Comparison of ENCODE assay signal across 1 cellular context in genomic region chr16:75148311-75149195, GRCh38.
TF ChIP-seq lines count a peak whose summit lies in the region.

Gene ZFP1, plus strand, starts transcription at chr16:75148524. Its CDS starts 4,428 bp downstream, at chr16:75152952.

TF ChIP-seq in HEK293, 187 proteins besides CTCF, POLR2A, EP300 and RAD21 (continued from another document and continues in another):
- TF ChIP-seq, protein P1, sequence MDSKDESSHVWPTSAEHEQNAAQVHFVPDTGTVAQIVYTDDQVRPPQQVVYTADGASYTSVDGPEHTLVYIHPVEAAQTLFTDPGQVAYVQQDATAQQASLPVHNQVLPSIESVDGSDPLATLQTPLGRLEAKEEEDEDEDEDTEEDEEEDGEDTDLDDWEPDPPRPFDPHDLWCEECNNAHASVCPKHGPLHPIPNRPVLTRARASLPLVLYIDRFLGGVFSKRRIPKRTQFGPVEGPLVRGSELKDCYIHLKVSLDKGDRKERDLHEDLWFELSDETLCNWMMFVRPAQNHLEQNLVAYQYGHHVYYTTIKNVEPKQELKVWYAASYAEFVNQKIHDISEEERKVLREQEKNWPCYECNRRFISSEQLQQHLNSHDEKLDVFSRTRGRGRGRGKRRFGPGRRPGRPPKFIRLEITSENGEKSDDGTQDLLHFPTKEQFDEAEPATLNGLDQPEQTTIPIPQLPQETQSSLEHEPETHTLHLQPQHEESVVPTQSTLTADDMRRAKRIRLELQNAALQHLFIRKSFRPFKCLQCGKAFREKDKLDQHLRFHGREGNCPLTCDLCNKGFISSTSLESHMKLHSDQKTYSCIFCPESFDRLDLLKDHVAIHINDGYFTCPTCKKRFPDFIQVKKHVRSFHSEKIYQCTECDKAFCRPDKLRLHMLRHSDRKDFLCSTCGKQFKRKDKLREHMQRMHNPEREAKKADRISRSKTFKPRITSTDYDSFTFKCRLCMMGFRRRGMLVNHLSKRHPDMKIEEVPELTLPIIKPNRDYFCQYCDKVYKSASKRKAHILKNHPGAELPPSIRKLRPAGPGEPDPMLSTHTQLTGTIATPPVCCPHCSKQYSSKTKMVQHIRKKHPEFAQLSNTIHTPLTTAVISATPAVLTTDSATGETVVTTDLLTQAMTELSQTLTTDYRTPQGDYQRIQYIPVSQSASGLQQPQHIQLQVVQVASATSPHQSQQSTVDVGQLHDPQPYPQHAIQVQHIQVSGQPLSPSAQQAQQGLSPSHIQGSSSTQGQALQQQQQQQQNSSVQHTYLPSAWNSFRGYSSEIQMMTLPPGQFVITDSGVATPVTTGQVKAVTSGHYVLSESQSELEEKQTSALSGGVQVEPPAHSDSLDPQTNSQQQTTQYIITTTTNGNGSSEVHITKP (tag by site-specific recombination; IDR thresholded peaks at IDR 0.05): peak; percentile 63
- TF ChIP-seq SP3 (tag by site-specific recombination; IDR thresholded peaks at IDR 0.05) (peak; percentile 63), ZNF843 (tag by site-specific recombination; IDR thresholded peaks at IDR 0.05) (peak; percentile 83), ZNF791 (tag by site-specific recombination; IDR thresholded peaks at IDR 0.05) (no peak), ZNF624 (tag by site-specific recombination; IDR thresholded peaks at IDR 0.05) (no peak), SP2 (tag by site-specific recombination; IDR thresholded peaks at IDR 0.05) (peak; percentile 46), ZNF561 (tag by site-specific recombination; IDR thresholded peaks at IDR 0.05; ENCODE audit: borderline replicate concordance) (peak; percentile 99), ZNF423 (tag by site-specific recombination; IDR thresholded peaks at IDR 0.05) (0 out of 2 replicates have a peak, but pooled peaks have one; percentile 23), ZSCAN16 (tag by site-specific recombination; IDR thresholded peaks at IDR 0.05) (peak; percentile 59; the same call in 1 of the 2 replicates), KLF1 (tag by site-specific recombination; IDR thresholded peaks at IDR 0.05) (peak; percentile 86), HOXD13 (CRISPR knock-in tag; IDR thresholded peaks at IDR 0.05; ENCODE audit: borderline replicate concordance) (no peak), PRDM1 (tag by site-specific recombination; IDR thresholded peaks at IDR 0.05) (no peak), ZNF76 (tag by site-specific recombination; IDR thresholded peaks at IDR 0.05; ENCODE audit: borderline replicate concordance, low read depth) (peak; percentile 95), PATZ1 (tag by site-specific recombination; IDR thresholded peaks at IDR 0.05) (peak; percentile 95), ZNF549 (tag by site-specific recombination; IDR thresholded peaks at IDR 0.05) (no peak), ZBTB17 (tag by site-specific recombination; IDR thresholded peaks at IDR 0.05) (peak; percentile 65), ZNF692 (tag by site-specific recombination; IDR thresholded peaks at IDR 0.05) (peak; percentile 81), ZNF335 (tag by site-specific recombination; conservative IDR thresholded peaks at IDR 0.05) (peak; percentile 90), ZNF19 (tag by site-specific recombination; IDR thresholded peaks at IDR 0.05; ENCODE audit: low read depth) (no peak), ZNF394 (tag by site-specific recombination; IDR thresholded peaks at IDR 0.05; ENCODE audit: borderline replicate concordance) (peak; percentile 33; the same call in 1 of the 2 replicates), KLF16 (tag by site-specific recombination; IDR thresholded peaks at IDR 0.05) (peak; percentile 80), ZBTB8A (tag by site-specific recombination; IDR thresholded peaks at IDR 0.05) (peak; percentile 97), SP7 (tag by site-specific recombination; IDR thresholded peaks at IDR 0.05) (peak; percentile 86), SCRT2 (tag by site-specific recombination; IDR thresholded peaks at IDR 0.05) (0 out of 2 replicates have a peak, but pooled peaks have one; percentile 19), ZNF639 (tag by site-specific recombination; IDR thresholded peaks at IDR 0.05) (0 out of 2 replicates have a peak, but pooled peaks have one; percentile 53), ZNF26 (tag by site-specific recombination; IDR thresholded peaks at IDR 0.05) (no peak), WT1 (tag by site-specific recombination; IDR thresholded peaks at IDR 0.05) (peak; percentile 54; the same call in 1 of the 2 replicates), GLIS2 (tag by site-specific recombination; IDR thresholded peaks at IDR 0.05) (peak; percentile 80), ZNF140 (tag by site-specific recombination; IDR thresholded peaks at IDR 0.05) (no peak), ZNF677 (tag by site-specific recombination; IDR thresholded peaks at IDR 0.05) (no peak), ZBTB48 (tag by site-specific recombination; IDR thresholded peaks at IDR 0.05) (peak; percentile 100), ZNF2 (tag by site-specific recombination; IDR thresholded peaks at IDR 0.05) (peak; percentile 83)
- TF ChIP-seq, protein P2, sequence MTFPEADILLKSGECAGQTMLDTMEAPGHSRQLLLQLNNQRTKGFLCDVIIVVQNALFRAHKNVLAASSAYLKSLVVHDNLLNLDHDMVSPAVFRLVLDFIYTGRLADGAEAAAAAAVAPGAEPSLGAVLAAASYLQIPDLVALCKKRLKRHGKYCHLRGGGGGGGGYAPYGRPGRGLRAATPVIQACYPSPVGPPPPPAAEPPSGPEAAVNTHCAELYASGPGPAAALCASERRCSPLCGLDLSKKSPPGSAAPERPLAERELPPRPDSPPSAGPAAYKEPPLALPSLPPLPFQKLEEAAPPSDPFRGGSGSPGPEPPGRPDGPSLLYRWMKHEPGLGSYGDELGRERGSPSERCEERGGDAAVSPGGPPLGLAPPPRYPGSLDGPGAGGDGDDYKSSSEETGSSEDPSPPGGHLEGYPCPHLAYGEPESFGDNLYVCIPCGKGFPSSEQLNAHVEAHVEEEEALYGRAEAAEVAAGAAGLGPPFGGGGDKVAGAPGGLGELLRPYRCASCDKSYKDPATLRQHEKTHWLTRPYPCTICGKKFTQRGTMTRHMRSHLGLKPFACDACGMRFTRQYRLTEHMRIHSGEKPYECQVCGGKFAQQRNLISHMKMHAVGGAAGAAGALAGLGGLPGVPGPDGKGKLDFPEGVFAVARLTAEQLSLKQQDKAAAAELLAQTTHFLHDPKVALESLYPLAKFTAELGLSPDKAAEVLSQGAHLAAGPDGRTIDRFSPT (tag by site-specific recombination; IDR thresholded peaks at IDR 0.05): peak; percentile 94
- TF ChIP-seq, protein P3, sequence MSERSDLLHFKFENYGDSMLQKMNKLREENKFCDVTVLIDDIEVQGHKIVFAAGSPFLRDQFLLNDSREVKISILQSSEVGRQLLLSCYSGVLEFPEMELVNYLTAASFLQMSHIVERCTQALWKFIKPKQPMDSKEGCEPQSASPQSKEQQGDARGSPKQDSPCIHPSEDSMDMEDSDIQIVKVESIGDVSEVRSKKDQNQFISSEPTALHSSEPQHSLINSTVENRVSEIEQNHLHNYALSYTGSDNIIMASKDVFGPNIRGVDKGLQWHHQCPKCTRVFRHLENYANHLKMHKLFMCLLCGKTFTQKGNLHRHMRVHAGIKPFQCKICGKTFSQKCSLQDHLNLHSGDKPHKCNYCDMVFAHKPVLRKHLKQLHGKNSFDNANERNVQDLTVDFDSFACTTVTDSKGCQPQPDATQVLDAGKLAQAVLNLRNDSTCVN (tag by site-specific recombination; optimal IDR thresholded peaks at IDR 0.05): peak; percentile 98
- TF ChIP-seq, protein P4, sequence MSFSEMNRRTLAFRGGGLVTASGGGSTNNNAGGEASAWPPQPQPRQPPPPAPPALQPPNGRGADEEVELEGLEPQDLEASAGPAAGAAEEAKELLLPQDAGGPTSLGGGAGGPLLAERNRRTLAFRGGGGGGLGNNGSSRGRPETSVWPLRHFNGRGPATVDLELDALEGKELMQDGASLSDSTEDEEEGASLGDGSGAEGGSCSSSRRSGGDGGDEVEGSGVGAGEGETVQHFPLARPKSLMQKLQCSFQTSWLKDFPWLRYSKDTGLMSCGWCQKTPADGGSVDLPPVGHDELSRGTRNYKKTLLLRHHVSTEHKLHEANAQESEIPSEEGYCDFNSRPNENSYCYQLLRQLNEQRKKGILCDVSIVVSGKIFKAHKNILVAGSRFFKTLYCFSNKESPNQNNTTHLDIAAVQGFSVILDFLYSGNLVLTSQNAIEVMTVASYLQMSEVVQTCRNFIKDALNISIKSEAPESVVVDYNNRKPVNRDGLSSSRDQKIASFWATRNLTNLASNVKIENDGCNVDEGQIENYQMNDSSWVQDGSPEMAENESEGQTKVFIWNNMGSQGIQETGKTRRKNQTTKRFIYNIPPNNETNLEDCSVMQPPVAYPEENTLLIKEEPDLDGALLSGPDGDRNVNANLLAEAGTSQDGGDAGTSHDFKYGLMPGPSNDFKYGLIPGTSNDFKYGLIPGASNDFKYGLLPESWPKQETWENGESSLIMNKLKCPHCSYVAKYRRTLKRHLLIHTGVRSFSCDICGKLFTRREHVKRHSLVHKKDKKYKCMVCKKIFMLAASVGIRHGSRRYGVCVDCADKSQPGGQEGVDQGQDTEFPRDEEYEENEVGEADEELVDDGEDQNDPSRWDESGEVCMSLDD (tag by site-specific recombination; IDR thresholded peaks at IDR 0.05): peak; percentile 62
- TF ChIP-seq, protein P5, sequence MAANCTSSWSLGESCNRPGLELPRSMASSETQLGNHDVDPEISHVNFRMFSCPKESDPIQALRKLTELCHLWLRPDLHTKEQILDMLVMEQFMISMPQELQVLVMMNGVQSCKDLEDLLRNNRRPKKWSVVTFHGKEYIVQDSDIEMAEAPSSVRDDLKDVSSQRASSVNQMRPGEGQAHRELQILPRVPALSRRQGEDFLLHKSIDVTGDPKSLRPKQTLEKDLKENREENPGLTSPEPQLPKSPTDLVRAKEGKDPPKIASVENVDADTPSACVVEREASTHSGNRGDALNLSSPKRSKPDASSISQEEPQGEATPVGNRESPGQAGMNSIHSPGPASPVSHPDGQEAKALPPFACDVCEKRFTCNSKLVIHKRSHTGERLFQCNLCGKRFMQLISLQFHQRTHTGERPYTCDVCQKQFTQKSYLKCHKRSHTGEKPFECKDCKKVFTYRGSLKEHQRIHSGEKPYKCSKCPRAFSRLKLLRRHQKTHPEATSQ (tag by site-specific recombination; IDR thresholded peaks at IDR 0.05): peak; percentile 80; the same call in 1 of the 2 replicates
- TF ChIP-seq, protein P6, sequence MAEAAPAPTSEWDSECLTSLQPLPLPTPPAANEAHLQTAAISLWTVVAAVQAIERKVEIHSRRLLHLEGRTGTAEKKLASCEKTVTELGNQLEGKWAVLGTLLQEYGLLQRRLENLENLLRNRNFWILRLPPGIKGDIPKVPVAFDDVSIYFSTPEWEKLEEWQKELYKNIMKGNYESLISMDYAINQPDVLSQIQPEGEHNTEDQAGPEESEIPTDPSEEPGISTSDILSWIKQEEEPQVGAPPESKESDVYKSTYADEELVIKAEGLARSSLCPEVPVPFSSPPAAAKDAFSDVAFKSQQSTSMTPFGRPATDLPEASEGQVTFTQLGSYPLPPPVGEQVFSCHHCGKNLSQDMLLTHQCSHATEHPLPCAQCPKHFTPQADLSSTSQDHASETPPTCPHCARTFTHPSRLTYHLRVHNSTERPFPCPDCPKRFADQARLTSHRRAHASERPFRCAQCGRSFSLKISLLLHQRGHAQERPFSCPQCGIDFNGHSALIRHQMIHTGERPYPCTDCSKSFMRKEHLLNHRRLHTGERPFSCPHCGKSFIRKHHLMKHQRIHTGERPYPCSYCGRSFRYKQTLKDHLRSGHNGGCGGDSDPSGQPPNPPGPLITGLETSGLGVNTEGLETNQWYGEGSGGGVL (tag by site-specific recombination; IDR thresholded peaks at IDR 0.05): peak; percentile 45; the same call in 1 of the 2 replicates
